ENCODE assay signal across 18 cellular contexts in genomic region chr3:72340476-72341379, GRCh38.
DNase-seq lines count a peak whose midpoint lies in the region; ATAC-seq, FAIRE-seq and TF ChIP-seq lines count a peak whose summit lies in the region.
"Had no signal": no experiment of that assay in that cellular context is flagged by ENCODE, and none has a peak within 500 bp of the region (broad histone marks: within the 10 kb centered on the region; RNA-seq: fewer than 3 reads in every experiment).

No MANE protein-coding gene starts in this region.

- no peak overlapping the region for H3K4me2 ChIP-seq in astrocyte (ENCODE audit: low read length)
- H3K4me2 ChIP-seq: SK-N-SH had no signal

- no peaks in the 10 kb centered on the region for H3K27me3 Mint-ChIP-seq in activated naive CD4-positive, alpha-beta T cell treated with anti-CD3 and anti-CD28 coated beads for 36 hours (ENCODE audit: low read depth)
- H3K27me3 Mint-ChIP-seq in astrocyte (ENCODE audit: low read depth, unreplicated experiment) = no peaks in the 10 kb centered on the region
- H3K27me3 Mint-ChIP-seq: stimulated activated naive B cell treated with anti-CD40 and anti-IgM and Interleukin-4, amounts not matched to agents 10 μg/mL and 1 μg/mL and 100 μg/mL, for 72 hours had no signal

- H3K27me3 ChIP-seq in astrocyte (ENCODE audit: insufficient read depth, low read length) = no peaks in the 10 kb centered on the region
- no peaks in the 10 kb centered on the region for H3K27me3 ChIP-seq in effector memory CD4-positive, alpha-beta T cell (replicated peaks; ENCODE audit: control insufficient read depth, insufficient read depth, low read length, poor library complexity, severe bottlenecking)
- H3K27me3 ChIP-seq: colonic mucosa, neutrophil had no signal

- H2AFZ ChIP-seq in astrocyte (ENCODE audit: low read depth, low read length) = no peak overlapping the region

- peaks cover 50% of the 10 kb centered on the region for H3K4me1 Mint-ChIP-seq in activated naive CD4-positive, alpha-beta T cell treated with anti-CD3 and anti-CD28 coated beads for 36 hours (ENCODE audit: low read depth)
- H3K4me1 Mint-ChIP-seq in astrocyte (ENCODE audit: low read depth, unreplicated experiment) = peaks cover 8% of the 10 kb centered on the region

- H4K20me1 ChIP-seq in astrocyte (ENCODE audit: insufficient read depth, low read length) = no peaks in the 10 kb centered on the region

- H3K27ac ChIP-seq in astrocyte (ENCODE audit: low read depth, low read length) = no peak overlapping the region
- H3K27ac ChIP-seq in effector memory CD4-positive, alpha-beta T cell (ENCODE audit: insufficient read depth, low read length, poor library complexity, severe bottlenecking) = no peak overlapping the region
- H3K27ac ChIP-seq: colonic mucosa, neutrophil had no signal

- peak; percentile 54 for ATAC-seq in HG02610 (IDR thresholded peaks at IDR 0.05; ENCODE audit: unreplicated experiment)
- ATAC-seq in GM19328 (IDR thresholded peaks at IDR 0.05; ENCODE audit: unreplicated experiment) = no peak
- no peak for ATAC-seq in HG03460 (IDR thresholded peaks at IDR 0.05; ENCODE audit: unreplicated experiment)

- peaks cover 18% of the 10 kb centered on the region for H3K9me3 ChIP-seq in astrocyte (ENCODE audit: insufficient read depth, low read depth, low read length)
- H3K9me3 ChIP-seq in effector memory CD4-positive, alpha-beta T cell (ENCODE audit: control insufficient read depth, low read length) = no peaks in the 10 kb centered on the region
- H3K9me3 ChIP-seq: colonic mucosa, neutrophil, SK-N-SH had no signal

- no peaks in the 10 kb centered on the region for H3K36me3 ChIP-seq in astrocyte (ENCODE audit: insufficient read depth, low read length)
- no peaks in the 10 kb centered on the region for H3K36me3 ChIP-seq in effector memory CD4-positive, alpha-beta T cell (ENCODE audit: control insufficient read depth, insufficient read depth, low read length)
- H3K36me3 ChIP-seq: colonic mucosa, neutrophil had no signal

- no peak overlapping the region for H3K4me3 Mint-ChIP-seq in activated naive CD4-positive, alpha-beta T cell treated with anti-CD3 and anti-CD28 coated beads for 36 hours
- H3K4me3 Mint-ChIP-seq in astrocyte (ENCODE audit: unreplicated experiment) = no peak overlapping the region
- H3K4me3 Mint-ChIP-seq: stimulated activated naive B cell treated with anti-CD40 and anti-IgM and Interleukin-4, amounts not matched to agents 10 μg/mL and 1 μg/mL and 100 μg/mL, for 72 hours had no signal

- H3K4me1 ChIP-seq in astrocyte (ENCODE audit: insufficient read depth, low read length) = peaks cover 43% of the 10 kb centered on the region
- peaks cover 16% of the 10 kb centered on the region for H3K4me1 ChIP-seq in effector memory CD4-positive, alpha-beta T cell (ENCODE audit: control insufficient read depth, insufficient read depth, low read length, poor library complexity, severe bottlenecking)

- intact Hi-C loops in activated naive CD4-positive, alpha-beta T cell treated with anti-CD3 and anti-CD28 coated beads for 36 hours (cut with micrococcal nuclease) = loop anchor here (5.0 to 10.0 kb wide), 3 partner anchors 384 to 618 kb away; no protein-coding TSS in a partner anchor

- H3K36me3 Mint-ChIP-seq in activated naive CD4-positive, alpha-beta T cell treated with anti-CD3 and anti-CD28 coated beads for 36 hours (ENCODE audit: low read depth) = no peaks in the 10 kb centered on the region
- no peaks in the 10 kb centered on the region for H3K36me3 Mint-ChIP-seq in astrocyte (ENCODE audit: low read depth, unreplicated experiment)
- H3K36me3 Mint-ChIP-seq: stimulated activated naive B cell treated with anti-CD40 and anti-IgM and Interleukin-4, amounts not matched to agents 10 μg/mL and 1 μg/mL and 100 μg/mL, for 72 hours had no signal

- peak; percentile 26 for DNase-seq in activated naive CD4-positive, alpha-beta T cell treated with anti-CD3 and anti-CD28 coated beads for 36 hours
- no peak for DNase-seq in activated naive CD4-positive, alpha-beta T cell (lab: John Stamatoyannopoulos, UW)
- DNase-seq in astrocyte (ENCODE audit: low read depth) (no peak), retinal pigment epithelial cell (ENCODE audit: low read depth) (peak; percentile 78)
- no peak for DNase-seq in effector memory CD4-positive, alpha-beta T cell
- DNase-seq: activated CD4-positive, alpha-beta T cell treated with anti-CD3 and anti-CD28 coated beads, Interleukin-2, amount 50 U/mL, for 1 hour; anterior cingulate cortex; colonic mucosa; COR-L47; GDM1; OCI-M1; SK-N-SH; stimulated activated naive B cell treated with anti-CD40 and anti-IgM and Interleukin-4, amounts not matched to agents 10 μg/mL and 1 μg/mL and 100 μg/mL, for 72 hours had no signal

- no peaks in the 10 kb centered on the region for H3K79me2 ChIP-seq in astrocyte (ENCODE audit: insufficient read depth, low read length)

- no peak for TF ChIP-seq CTCF in astrocyte (IDR thresholded peaks at IDR 0.05; ENCODE audit: insufficient read depth, low read depth, low read length)
- TF ChIP-seq CTCF in retinal pigment epithelial cell (conservative IDR thresholded peaks at IDR 0.05; ENCODE audit: low read depth, low read length) = no peak

- H3K9ac ChIP-seq in astrocyte (ENCODE audit: low read length) = no peak overlapping the region
- H3K9ac ChIP-seq: SK-N-SH had no signal

- CTCF ChIA-PET in activated naive CD4-positive, alpha-beta T cell treated with anti-CD3 and anti-CD28 coated beads for 36 hours (lab: Charles Lee) = interaction anchor here (0.5 to 1.2 kb wide), 2 partner anchors 379 to 482 kb away, joined by 3 read pairs; no protein-coding TSS in a partner anchor

- FAIRE-seq in astrocyte (lab: Jason Lieb, UNC) = no peak
- FAIRE-seq: islet of Langerhans had no signal

- no peak overlapping the region for H3K27ac Mint-ChIP-seq in activated naive CD4-positive, alpha-beta T cell treated with anti-CD3 and anti-CD28 coated beads for 36 hours
- H3K27ac Mint-ChIP-seq in astrocyte (ENCODE audit: unreplicated experiment) = peak overlapping the region; percentile 27
- H3K27ac Mint-ChIP-seq: stimulated activated naive B cell treated with anti-CD40 and anti-IgM and Interleukin-4, amounts not matched to agents 10 μg/mL and 1 μg/mL and 100 μg/mL, for 72 hours had no signal

- H3K4me3 ChIP-seq in astrocyte (ENCODE audit: insufficient read depth, low read depth, low read length) (no peak overlapping the region), retinal pigment epithelial cell (ENCODE audit: low read length) (no peak overlapping the region)
- H3K4me3 ChIP-seq in effector memory CD4-positive, alpha-beta T cell (ENCODE audit: insufficient read depth, low read depth, low read length, poor library complexity, severe bottlenecking) = no peak overlapping the region
- H3K4me3 ChIP-seq: colonic mucosa had no signal

- H3K9me3 Mint-ChIP-seq in activated naive CD4-positive, alpha-beta T cell treated with anti-CD3 and anti-CD28 coated beads for 36 hours = no peaks in the 10 kb centered on the region
- H3K9me3 Mint-ChIP-seq in astrocyte (ENCODE audit: unreplicated experiment) = no peaks in the 10 kb centered on the region
- H3K9me3 Mint-ChIP-seq: stimulated activated naive B cell treated with anti-CD40 and anti-IgM and Interleukin-4, amounts not matched to agents 10 μg/mL and 1 μg/mL and 100 μg/mL, for 72 hours had no signal

Comparison
In these comparisons a context has a peak if more than half of its experiments do, and no peak if none do; other contexts are left out.
1. DNase-seq: peak in activated naive CD4-positive, alpha-beta T cell treated with anti-CD3 and anti-CD28 coated beads for 36 hours (single experiment) and retinal pigment epithelial cell (single experiment); none in activated naive CD4-positive, alpha-beta T cell (0 of 4), astrocyte (single experiment) and effector memory CD4-positive, alpha-beta T cell (0 of 3).